ENCODE assay signal across 10 cellular contexts in the genomic region with DNA sequence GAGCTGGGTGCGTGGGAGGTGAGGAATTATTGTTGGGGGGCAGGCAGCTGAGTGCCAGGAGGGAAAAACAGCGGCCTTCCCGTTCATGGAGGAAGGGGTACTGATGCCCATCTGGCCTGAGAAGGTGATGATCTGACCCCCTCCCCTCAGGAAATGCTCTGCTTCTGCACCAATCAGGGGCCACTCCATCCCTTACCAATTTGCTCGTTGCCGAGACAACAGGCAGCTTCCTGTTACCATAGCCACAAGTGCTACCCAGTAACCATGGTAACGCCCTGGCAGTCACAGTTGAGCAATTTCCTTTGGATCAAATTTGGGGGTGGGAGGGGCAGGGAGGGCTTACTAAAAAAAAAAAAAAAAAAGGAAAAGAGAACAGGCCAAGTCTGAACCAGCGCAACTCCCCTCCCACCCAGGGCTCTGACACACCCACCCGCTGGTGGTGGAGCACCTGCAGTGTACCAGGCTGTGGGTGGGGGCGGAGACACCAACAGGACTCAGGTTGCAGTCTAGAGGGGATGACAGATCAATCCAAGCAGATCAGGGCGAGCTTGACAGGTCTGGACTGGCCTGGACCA. TPM values are rescaled to one million over a fixed set of nuclear protein-coding genes. Genes with fewer than 3 reads are reported as not detected.
DNase-seq lines count a peak whose midpoint lies in the region; ATAC-seq and TF ChIP-seq lines count a peak whose summit lies in the region.
"Had no signal": no experiment of that assay in that cellular context is flagged by ENCODE, and none has a peak within 500 bp of the region (broad histone marks: within the 10 kb centered on the region; RNA-seq: fewer than 3 reads in every experiment).

No MANE protein-coding gene starts in this region.

- H3K4me2 ChIP-seq in neural cell (ENCODE audit: low read length): peak overlapping the region; percentile 94

- peak overlapping the region; percentile 90 for H3K9ac ChIP-seq in neural cell (ENCODE audit: low read length)

- ATAC-seq in HG02970 (IDR thresholded peaks at IDR 0.05; ENCODE audit: low FRiP score, unreplicated experiment) (no peak), GM21576 (IDR thresholded peaks at IDR 0.05; ENCODE audit: unreplicated experiment) (no peak)

- peaks cover 4% of the 10 kb centered on the region for H3F3A ChIP-seq in neural cell (ENCODE audit: insufficient read depth, low read length, poor library complexity, severe bottlenecking)

- in situ Hi-C loops in astrocyte of the spinal cord (cut with HindIII; ENCODE audit: low sequenced_read_pairs): no loop called here

- H3K9me2 ChIP-seq in neural cell (ENCODE audit: insufficient read depth, low read length): no peaks in the 10 kb centered on the region

- peak overlapping the region; percentile 2 for H2AFZ ChIP-seq in neural cell (ENCODE audit: low read depth, low read length)

- TF ChIP-seq RAD21 in neural cell (conservative IDR thresholded peaks at IDR 0.05): peak; percentile 5

- no peaks in the 10 kb centered on the region for H4K20me1 ChIP-seq in neural cell (ENCODE audit: insufficient read depth)

- H3K79me2 ChIP-seq in neural cell (replicated peaks; ENCODE audit: insufficient read depth, low read length): peaks cover 21% of the 10 kb centered on the region

- TF ChIP-seq EP300 in neural cell (conservative IDR thresholded peaks at IDR 0.05; ENCODE audit: poor library complexity, severe bottlenecking): no peak

- peak; percentile 60 for DNase-seq in DMS 273 (lab: John Stamatoyannopoulos, UW; ENCODE audit: unreplicated experiment)
- no peak for DNase-seq in DMS 273 treated with DMSO at 0.1 percent for 48 hours (lab: John Stamatoyannopoulos, UW)
- peak; percentile 88 for DNase-seq in SK-N-DZ (ENCODE audit: low spot score)
- DNase-seq in astrocyte of the spinal cord (ENCODE audit: low read depth, low spot score): peak; percentile 7
- DNase-seq in HT-29 (ENCODE audit: low spot score): no peak
- DNase-seq: heart right ventricle had no signal

- no peaks in the 10 kb centered on the region for H3K27me3 ChIP-seq in neural cell (ENCODE audit: insufficient read depth, low read depth, low read length)
- H3K27me3 ChIP-seq: heart right ventricle had no signal

- TF ChIP-seq CTCF in astrocyte of the spinal cord (IDR thresholded peaks at IDR 0.05; ENCODE audit: low read depth, low read length) (no peak), neural cell (IDR thresholded peaks at IDR 0.05; ENCODE audit: poor library complexity, severe bottlenecking) (no peak)

- no peaks in the 10 kb centered on the region for H3K9me3 ChIP-seq in neural cell (ENCODE audit: low read length)
- H3K9me3 ChIP-seq: heart right ventricle had no signal

- H3K36me3 ChIP-seq in neural cell (ENCODE audit: insufficient read depth, low read length): no peaks in the 10 kb centered on the region

- H3K4me3 ChIP-seq in astrocyte of the spinal cord (ENCODE audit: low read depth, low read length) (no peak overlapping the region), neural cell (ENCODE audit: low read length) (peak overlapping the region; percentile 64)
- H3K4me3 ChIP-seq: heart right ventricle had no signal

- H3K27ac ChIP-seq in neural cell (ENCODE audit: low read length): peak overlapping the region; percentile 100
- H3K27ac ChIP-seq: 22Rv1, heart right ventricle had no signal

TF ChIP-seq in neural cell, 6 proteins besides CTCF, POLR2A, EP300 and RAD21:
- peak; percentile 95 for TF ChIP-seq MXI1 (conservative IDR thresholded peaks at IDR 0.05; ENCODE audit: poor library complexity, severe bottlenecking)
- TF ChIP-seq TAF1 (IDR thresholded peaks at IDR 0.05; ENCODE audit: low read depth): peak; percentile 51
- TF ChIP-seq POLR2AphosphoS5 (IDR thresholded peaks at IDR 0.05): peak; percentile 38
- no peak for TF ChIP-seq SMC3 (conservative IDR thresholded peaks at IDR 0.05; ENCODE audit: poor library complexity)
- TF ChIP-seq EZH2 (IDR thresholded peaks at IDR 0.05; ENCODE audit: borderline replicate concordance, insufficient read depth, low read length, poor library complexity, severe bottlenecking): no peak
- TF ChIP-seq, protein P1, sequence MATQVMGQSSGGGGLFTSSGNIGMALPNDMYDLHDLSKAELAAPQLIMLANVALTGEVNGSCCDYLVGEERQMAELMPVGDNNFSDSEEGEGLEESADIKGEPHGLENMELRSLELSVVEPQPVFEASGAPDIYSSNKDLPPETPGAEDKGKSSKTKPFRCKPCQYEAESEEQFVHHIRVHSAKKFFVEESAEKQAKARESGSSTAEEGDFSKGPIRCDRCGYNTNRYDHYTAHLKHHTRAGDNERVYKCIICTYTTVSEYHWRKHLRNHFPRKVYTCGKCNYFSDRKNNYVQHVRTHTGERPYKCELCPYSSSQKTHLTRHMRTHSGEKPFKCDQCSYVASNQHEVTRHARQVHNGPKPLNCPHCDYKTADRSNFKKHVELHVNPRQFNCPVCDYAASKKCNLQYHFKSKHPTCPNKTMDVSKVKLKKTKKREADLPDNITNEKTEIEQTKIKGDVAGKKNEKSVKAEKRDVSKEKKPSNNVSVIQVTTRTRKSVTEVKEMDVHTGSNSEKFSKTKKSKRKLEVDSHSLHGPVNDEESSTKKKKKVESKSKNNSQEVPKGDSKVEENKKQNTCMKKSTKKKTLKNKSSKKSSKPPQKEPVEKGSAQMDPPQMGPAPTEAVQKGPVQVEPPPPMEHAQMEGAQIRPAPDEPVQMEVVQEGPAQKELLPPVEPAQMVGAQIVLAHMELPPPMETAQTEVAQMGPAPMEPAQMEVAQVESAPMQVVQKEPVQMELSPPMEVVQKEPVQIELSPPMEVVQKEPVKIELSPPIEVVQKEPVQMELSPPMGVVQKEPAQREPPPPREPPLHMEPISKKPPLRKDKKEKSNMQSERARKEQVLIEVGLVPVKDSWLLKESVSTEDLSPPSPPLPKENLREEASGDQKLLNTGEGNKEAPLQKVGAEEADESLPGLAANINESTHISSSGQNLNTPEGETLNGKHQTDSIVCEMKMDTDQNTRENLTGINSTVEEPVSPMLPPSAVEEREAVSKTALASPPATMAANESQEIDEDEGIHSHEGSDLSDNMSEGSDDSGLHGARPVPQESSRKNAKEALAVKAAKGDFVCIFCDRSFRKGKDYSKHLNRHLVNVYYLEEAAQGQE (IDR thresholded peaks at IDR 0.05; ENCODE audit: borderline replicate concordance): peak; percentile 64
TF ChIP-seq in neural cell: peak in this region for 4.

RNA-seq across cellular contexts. Expression of gene CELF6, which starts 13.7 kb away (rescaled TPM):
- polyA plus RNA-seq in SK-N-DZ (2014; cell fraction: cytosol; rRNA removed): 3.0 and 3.4 TPM in 2 replicates
- 6.7 and 7.7 TPM in 2 replicates for polyA plus RNA-seq in SK-N-DZ (2014; cell fraction: nucleus; rRNA removed)
- polyA plus RNA-seq in neural cell: 68.6 and 90.1 TPM in 2 replicates
- polyA minus RNA-seq in neural cell: 36.9 and 40.2 TPM in 2 replicates
- total RNA-seq in HT-29 (2014; rRNA removed; shearing (Covaris generic)): 0.31 and 0.55 TPM in 2 replicates

RNA-seq across cellular contexts. Expression of gene PARP6, which starts 33.9 kb away (rescaled TPM):
- 75.4 and 86.8 TPM in 2 replicates for polyA plus RNA-seq in SK-N-DZ (2014; cell fraction: cytosol; rRNA removed)
- polyA plus RNA-seq in SK-N-DZ (2014; cell fraction: nucleus; rRNA removed): 431 and 466 TPM in 2 replicates
- 200 and 218 TPM in 2 replicates for polyA plus RNA-seq in neural cell
- polyA minus RNA-seq in neural cell: 138 and 150 TPM in 2 replicates
- 39.1 and 49.9 TPM in 2 replicates for total RNA-seq in HT-29 (2014; rRNA removed; shearing (Covaris generic))

Comparison
In these comparisons a context has a peak if more than half of its experiments do, and no peak if none do; other contexts are left out.
1. DNase-seq: peak in DMS 273 (single experiment), SK-N-DZ (single experiment) and astrocyte of the spinal cord (single experiment); none in DMS 273 treated with DMSO at 0.1 percent for 48 hours (single experiment) and HT-29 (single experiment).